Comparison of ENCODE assay signal across 1 cellular context in genomic region chr2:319059-319600, GRCh38.
TF ChIP-seq lines count a peak whose summit lies in the region.

No MANE protein-coding gene starts in this region.

TF ChIP-seq in K562, 482 proteins besides CTCF, POLR2A, EP300 and RAD21 (continued from another document):
- TF ChIP-seq CREB3 (tag; conservative IDR thresholded peaks at IDR 0.05; ENCODE audit: low read depth) (no peak), SMAD4 (CRISPR knock-in tag; conservative IDR thresholded peaks at IDR 0.05) (no peak), NCOA1 (IDR thresholded peaks at IDR 0.05; ENCODE audit: low read depth) (no peak), ZKSCAN8 (CRISPR knock-in tag; IDR thresholded peaks at IDR 0.05) (peak; percentile 80), RCOR1 (IDR thresholded peaks at IDR 0.05; ENCODE audit: borderline replicate concordance in 1 of 2, low read depth in 2 of 2, low read length in 2 of 2) (no peak), RBM14 (IDR thresholded peaks at IDR 0.05; ENCODE audit: borderline replicate concordance, insufficient read depth, low read depth, low read length) (no peak), CREB5 (CRISPR knock-in tag; IDR thresholded peaks at IDR 0.05) (no peak), WHSC1 (IDR thresholded peaks at IDR 0.05; ENCODE audit: low read length) (no peak), SRSF7 (optimal IDR thresholded peaks at IDR 0.05; ENCODE audit: low read depth, low read length) (peak; percentile 58), MNT (conservative IDR thresholded peaks at IDR 0.05) (no peak), ASH1L (IDR thresholded peaks at IDR 0.05; ENCODE audit: borderline replicate concordance, low read depth, partially characterized antibody) (no peak)
